Comparison of ENCODE assay signal across 1 cellular context in the genomic region with DNA sequence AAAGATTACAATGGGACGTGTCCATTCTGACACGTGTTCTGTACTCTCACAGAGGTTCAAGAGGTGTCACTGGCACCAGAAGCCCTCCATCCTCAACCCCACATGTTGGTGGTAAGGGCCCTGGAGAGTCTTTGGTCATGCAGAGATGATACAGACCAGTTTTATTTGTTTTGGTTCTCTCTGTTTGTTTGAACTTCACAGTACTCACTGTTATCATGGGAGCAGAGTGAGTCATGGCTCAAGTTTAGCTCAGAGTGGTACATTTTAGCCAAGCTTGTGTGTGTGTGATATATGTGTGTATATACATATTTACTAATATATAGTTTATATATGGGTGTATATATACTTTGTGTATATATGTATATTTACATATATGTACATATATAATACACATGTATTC.
TF ChIP-seq lines count a peak whose summit lies in the region.

No MANE protein-coding gene starts in this region.

TF ChIP-seq in IMR-90, 13 proteins besides CTCF, POLR2A, EP300 and RAD21:
- no peak for TF ChIP-seq SMC3 (IDR thresholded peaks at IDR 0.05; ENCODE audit: low read depth, low read length)
- TF ChIP-seq RCOR1 (IDR thresholded peaks at IDR 0.05; ENCODE audit: insufficient replicate concordance, low read length), result no peak
- TF ChIP-seq MAFK (IDR thresholded peaks at IDR 0.05; ENCODE audit: low read depth, low read length), result no peak
- no peak for TF ChIP-seq ELK1 (IDR thresholded peaks at IDR 0.05; ENCODE audit: borderline replicate concordance, low read depth, low read length)
- TF ChIP-seq BHLHE40 (IDR thresholded peaks at IDR 0.05; ENCODE audit: low read depth, low read length), result no peak
- TF ChIP-seq MAZ (IDR thresholded peaks at IDR 0.05; ENCODE audit: borderline replicate concordance, low read depth, low read length), result no peak
